Comparison of ENCODE assay signal across 10 cellular contexts in the genomic region with DNA sequence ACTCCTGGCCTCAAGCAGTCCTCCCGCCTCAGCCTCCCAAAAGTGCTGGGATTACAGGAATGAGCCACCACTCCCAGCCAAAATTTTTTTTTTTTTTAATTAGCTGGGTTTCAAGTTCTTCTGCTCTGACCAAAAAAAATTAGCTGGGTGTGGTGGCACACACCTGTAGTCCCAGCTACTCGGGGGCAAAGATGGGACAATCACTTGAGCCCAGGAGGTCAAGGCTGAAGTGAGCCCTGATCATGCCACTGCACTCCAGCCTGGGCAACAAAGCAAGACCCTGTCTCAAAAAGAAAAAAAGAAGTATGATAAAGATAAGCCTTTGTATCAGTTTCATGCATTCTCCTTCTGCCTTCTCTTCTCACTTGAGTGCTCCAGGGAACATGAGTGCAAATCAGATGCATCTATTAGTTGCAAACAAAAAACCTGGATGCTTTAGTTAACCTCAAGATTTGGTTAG. TPM values are rescaled to one million over a fixed set of nuclear protein-coding genes. Genes with fewer than 3 reads are reported as not detected.
DNase-seq lines count a peak whose midpoint lies in the region; TF ChIP-seq lines count a peak whose summit lies in the region.
"Had no signal": no experiment of that assay in that cellular context is flagged by ENCODE, and none has a peak within 500 bp of the region (broad histone marks: within the 10 kb centered on the region; RNA-seq: fewer than 3 reads in every experiment).

No MANE protein-coding gene starts in this region.

- H3K27me3 ChIP-seq in PC-9 (ENCODE audit: insufficient read depth, low read depth) (no peaks in the 10 kb centered on the region), skeletal muscle satellite cell (ENCODE audit: control insufficient read depth, insufficient read depth, low read length) (no peaks in the 10 kb centered on the region), WERI-Rb-1 (ENCODE audit: insufficient read depth, low read depth, severe bottlenecking) (no peaks in the 10 kb centered on the region)
- H3K27me3 ChIP-seq: pancreas had no signal

- TF ChIP-seq CTCF in PC-9 (conservative IDR thresholded peaks at IDR 0.05) (no peak), fibroblast of pulmonary artery (IDR thresholded peaks at IDR 0.05; ENCODE audit: low read length, missing control alignments) (no peak), WERI-Rb-1 (IDR thresholded peaks at IDR 0.05; ENCODE audit: low read depth, low read length) (no peak)

- intact Hi-C loops in PC-9 (cut with micrococcal nuclease; ENCODE audit: unreplicated experiment): no loop called here

- H3K4me3 ChIP-seq in PC-9: peak overlapping the region; percentile 99
- H3K4me3 ChIP-seq in fibroblast of pulmonary artery (replicated peaks; ENCODE audit: low read depth, low read length): peak overlapping the region; percentile 75
- H3K4me3 ChIP-seq in skeletal muscle satellite cell (ENCODE audit: low read length): peak overlapping the region; percentile 92
- H3K4me3 ChIP-seq in WERI-Rb-1 (ENCODE audit: low read depth, low read length): no peak overlapping the region
- H3K4me3 ChIP-seq: pancreas had no signal

- H3K4me3 Mint-ChIP-seq in T-helper 1 cell treated with Interleukin-12 subunit alpha and Interleukin-12 subunit beta and Interleukin-4 antibody, amounts not matched to agents 30 μg/mL and 1 μg/mL, for 36 hours: no peak overlapping the region

- no peaks in the 10 kb centered on the region for H3K27me3 Mint-ChIP-seq in T-helper 1 cell treated with Interleukin-12 subunit alpha and Interleukin-12 subunit beta and Interleukin-4 antibody, amounts not matched to agents 30 μg/mL and 1 μg/mL, for 36 hours (ENCODE audit: low read depth)

- peaks cover 75% of the 10 kb centered on the region for H3F3A ChIP-seq in PC-9 (ENCODE audit: insufficient read depth, low read depth)

- H3K36me3 Mint-ChIP-seq in T-helper 1 cell treated with Interleukin-12 subunit alpha and Interleukin-12 subunit beta and Interleukin-4 antibody, amounts not matched to agents 30 μg/mL and 1 μg/mL, for 36 hours (ENCODE audit: low read depth): no peaks in the 10 kb centered on the region

- CTCF ChIA-PET in PC-9 (lab: Charles Lee): interaction anchor here (0.6 to 1.0 kb wide), 3 partner anchors 18 to 1887 kb away, joined by 3 to 4 read pairs (median 4); a partner anchor contains a TSS

- no TSS peak for BruUV-seq in PC-9 (replicated peaks; lab: Mats Ljungman, UMichigan)

- H3K27ac Mint-ChIP-seq in T-helper 1 cell treated with Interleukin-12 subunit alpha and Interleukin-12 subunit beta and Interleukin-4 antibody, amounts not matched to agents 30 μg/mL and 1 μg/mL, for 36 hours: peak overlapping the region; percentile 47

- H3K4me1 ChIP-seq in PC-9 (replicated peaks; ENCODE audit: insufficient read depth): peaks cover 51% of the 10 kb centered on the region
- peaks cover 34% of the 10 kb centered on the region for H3K4me1 ChIP-seq in skeletal muscle satellite cell (ENCODE audit: control insufficient read depth, insufficient read depth, low read length)
- H3K4me1 ChIP-seq: pancreas had no signal

- H3K9me3 ChIP-seq in PC-9 (ENCODE audit: insufficient read depth, low read depth) (no peaks in the 10 kb centered on the region), skeletal muscle satellite cell (replicated peaks; ENCODE audit: low read length) (no peaks in the 10 kb centered on the region), WERI-Rb-1 (ENCODE audit: severe bottlenecking) (no peaks in the 10 kb centered on the region)
- H3K9me3 ChIP-seq: pancreas had no signal

- POLR2A ChIA-PET in PC-9 (lab: Charles Lee; ENCODE audit: unreplicated experiment): interaction anchor here (0.8 kb wide), 1 partner anchor 17 kb away, joined by 7 read pairs; no protein-coding TSS in a partner anchor

- peaks cover 59% of the 10 kb centered on the region for H4K20me1 ChIP-seq in PC-9 (ENCODE audit: insufficient read depth)

- no peaks in the 10 kb centered on the region for H3K9me2 ChIP-seq in PC-9 (ENCODE audit: insufficient read depth)

- H3K79me2 ChIP-seq in PC-9 (ENCODE audit: low read depth): peaks cover 90% of the 10 kb centered on the region

- peak overlapping the region; percentile 91 for H3K9ac ChIP-seq in skeletal muscle satellite cell (ENCODE audit: low read depth, low read length)

- H3K36me3 ChIP-seq in PC-9 (ENCODE audit: low read depth) (peaks cover 54% of the 10 kb centered on the region), skeletal muscle satellite cell (ENCODE audit: insufficient read depth, low read length) (peaks cover 32% of the 10 kb centered on the region), WERI-Rb-1 (no peaks in the 10 kb centered on the region)
- H3K36me3 ChIP-seq: pancreas had no signal

- DNase-seq in T-helper 1 cell (no peak), PC-9 (no peak), fibroblast of pulmonary artery (ENCODE audit: low read depth) (no peak), WERI-Rb-1 (no peak), NCI-H1436 treated with DMSO at 0.1 percent for 48 hours (lab: John Stamatoyannopoulos, UW) (no peak)
- DNase-seq in effector CD8-positive, alpha-beta T cell (lab: John Stamatoyannopoulos, UW): no peak
- DNase-seq: activated CD4-positive, CD25-positive, alpha-beta regulatory T cell treated with anti-CD3 and anti-CD28 coated beads, Interleukin-2, amount 50 U/mL, for 72 hours had no signal

- H3K4me2 ChIP-seq in PC-9 (peak overlapping the region; percentile 97), skeletal muscle satellite cell (ENCODE audit: low read length) (peak overlapping the region; percentile 92)

- no peak overlapping the region for H2AFZ ChIP-seq in PC-9

- H3K4me1 Mint-ChIP-seq in T-helper 1 cell treated with Interleukin-12 subunit alpha and Interleukin-12 subunit beta and Interleukin-4 antibody, amounts not matched to agents 30 μg/mL and 1 μg/mL, for 36 hours (ENCODE audit: low read depth): peaks cover 44% of the 10 kb centered on the region

- H3K27ac ChIP-seq in PC-9 (peak overlapping the region; percentile 91), WERI-Rb-1 (no peak overlapping the region)
- H3K27ac ChIP-seq: pancreas had no signal

- no peaks in the 10 kb centered on the region for H3K9me3 Mint-ChIP-seq in T-helper 1 cell treated with Interleukin-12 subunit alpha and Interleukin-12 subunit beta and Interleukin-4 antibody, amounts not matched to agents 30 μg/mL and 1 μg/mL, for 36 hours

RNA-seq across cellular contexts. Expression of a gene that starts 1.9 kb away (rescaled TPM):
- total RNA-seq in PC-9 (2021): 837 and 853 TPM in 2 replicates
- 335 and 630 TPM in 2 replicates for total RNA-seq in skeletal muscle satellite cell (2012; rRNA removed)

RNA-seq across cellular contexts. Expression of a gene that starts 30.3 kb away (rescaled TPM):
- total RNA-seq in PC-9 (2021): 66.9 and 93.2 TPM in 2 replicates
- 46.5 and 47.7 TPM in 2 replicates for total RNA-seq in skeletal muscle satellite cell (2012; rRNA removed)

RNA-seq across cellular contexts. Expression of a gene that starts 37.7 kb away (rescaled TPM):
- total RNA-seq in PC-9 (2021): 38.8 and 46.4 TPM in 2 replicates
- 16.2 and 23.6 TPM in 2 replicates for total RNA-seq in skeletal muscle satellite cell (2012; rRNA removed)
